ENCODE assay signal across 32 cellular contexts in the genomic region with DNA sequence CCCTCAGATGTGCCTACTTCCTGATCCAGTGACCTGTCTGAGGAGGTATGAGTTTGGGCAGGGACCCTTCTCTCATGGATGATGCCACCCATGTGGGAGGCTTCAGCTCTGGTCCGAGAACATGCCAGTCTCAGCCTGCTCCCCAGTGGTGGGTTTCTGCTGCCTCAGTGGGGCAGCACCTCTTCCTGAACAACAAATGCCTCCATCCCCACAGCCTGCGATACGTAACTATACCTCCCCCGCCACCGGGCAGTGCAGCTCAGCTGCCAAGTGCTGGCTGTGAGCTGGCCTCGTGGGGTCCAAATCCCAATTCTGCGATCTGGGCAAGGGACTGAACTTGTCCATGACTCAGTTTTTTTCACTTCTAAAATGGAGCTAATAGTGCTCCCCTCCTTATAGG. TPM values are rescaled to one million over a fixed set of nuclear protein-coding genes. Genes with fewer than 3 reads are reported as not detected.
"Had no signal": no experiment of that assay in that cellular context is flagged by ENCODE, and none has a peak within 500 bp of the region (broad histone marks: within the 10 kb centered on the region; RNA-seq: fewer than 3 reads in every experiment).

No MANE protein-coding gene starts in this region.

- H3K9me3 Mint-ChIP-seq: dendritic cell treated with granulocyte-macrophage colony-stimulating factor and Interleukin-4, amounts not matched to agents 40 ng/mL and 50 ng/mL, for 4 days; endodermal cell; mesothelial cell of epicardium; naive B cell; natural killer cell treated with Interleukin-12 subunit alpha and Interleukin-12 subunit beta and Interleukin-15 and Interleukin-18, amount 100 ng/mL, for 72 hours had no signal

- H3K36me3 Mint-ChIP-seq: mesothelial cell of epicardium; natural killer cell treated with Interleukin-12 subunit alpha and Interleukin-12 subunit beta and Interleukin-15 and Interleukin-18, amount 100 ng/mL, for 72 hours had no signal

- H3K27ac Mint-ChIP-seq: dendritic cell treated with granulocyte-macrophage colony-stimulating factor and Interleukin-4, amounts not matched to agents 40 ng/mL and 50 ng/mL, for 4 days; endodermal cell; mesothelial cell of epicardium; natural killer cell treated with Interleukin-12 subunit alpha and Interleukin-12 subunit beta and Interleukin-15 and Interleukin-18, amount 100 ng/mL, for 72 hours; progenitor cell of endocrine pancreas had no signal

- H3K4me3 Mint-ChIP-seq: dendritic cell treated with granulocyte-macrophage colony-stimulating factor and Interleukin-4, amounts not matched to agents 40 ng/mL and 50 ng/mL, for 4 days; endodermal cell; mesothelial cell of epicardium; natural killer cell treated with Interleukin-12 subunit alpha and Interleukin-12 subunit beta and Interleukin-15 and Interleukin-18, amount 100 ng/mL, for 72 hours had no signal

- ATAC-seq: gastrocnemius medialis, mucosa of descending colon, pancreas, sciatic nerve had no signal

- DNase-seq: colonic mucosa; effector CD8-positive, alpha-beta T cell; endodermal cell; foreskin fibroblast; gastrocnemius medialis; mesenchymal stem cell; mucosa of descending colon; naive B cell; stimulated activated CD4-positive, alpha-beta T cell treated with anti-CD3 and anti-CD28 coated beads, Interleukin-12 subunit alpha, Interleukin-12 subunit beta, amount 100 ng/mL, for 4 hours; stimulated activated CD4-positive, alpha-beta T cell treated with anti-CD3 and anti-CD28 coated beads, Interleukin-1b, Interleukin-23, amount 100 ng/mL, for 48 hours; stimulated activated CD4-positive, alpha-beta T cell treated with anti-CD3 and anti-CD28 coated beads, Interleukin-4, amount 100 ng/mL, for 1 hour; stimulated activated CD8-positive, alpha-beta memory T cell treated with anti-CD3 and anti-CD28 coated beads, Interleukin-4, amount 100 ng/mL, for 48 hours; stimulated activated naive CD4-positive, alpha-beta T cell treated with Interleukin-2 at 50 U/mL for 16 hours; stomach; thyroid gland; trophoblast cell had no signal

RNA-seq across cellular contexts. Expression of a gene that starts 3.1 kb away (rescaled TPM):
- total RNA-seq: endodermal cell; esophagus mucosa; glomerular endothelial cell; natural killer cell treated with Interleukin-12 subunit alpha and Interleukin-12 subunit beta and Interleukin-15 and Interleukin-18, amount 100 ng/mL, for 72 hours; progenitor cell of endocrine pancreas had no signal

RNA-seq across cellular contexts. Expression of a gene that starts 19.1 kb away (rescaled TPM):
- total RNA-seq: cerebellum; colonic mucosa; endodermal cell; esophagus mucosa; gastrocnemius medialis; glomerular endothelial cell; lung microvascular endothelial cell; mesothelial cell of epicardium; mucosa of descending colon; natural killer cell treated with Interleukin-12 subunit alpha and Interleukin-12 subunit beta and Interleukin-15 and Interleukin-18, amount 100 ng/mL, for 72 hours; omental fat pad; pancreas; progenitor cell of endocrine pancreas; sciatic nerve; smooth muscle cell; stomach; subcutaneous adipose tissue; temporal lobe; thyroid gland; urinary bladder had no signal

RNA-seq across cellular contexts. Expression of a gene that starts 45.1 kb away (rescaled TPM):
- total RNA-seq: cerebellum; colonic mucosa; endodermal cell; esophagus mucosa; gastrocnemius medialis; glomerular endothelial cell; liver; lung microvascular endothelial cell; mesothelial cell of epicardium; mucosa of descending colon; natural killer cell treated with Interleukin-12 subunit alpha and Interleukin-12 subunit beta and Interleukin-15 and Interleukin-18, amount 100 ng/mL, for 72 hours; omental fat pad; pancreas; sciatic nerve; smooth muscle cell; stomach; subcutaneous adipose tissue; temporal lobe; thyroid gland; urinary bladder had no signal
